17 cellular contexts compared by ENCODE assay signal in genomic region chr20:64115171-64115911, GRCh38. TPM values are rescaled to one million over a fixed set of nuclear protein-coding genes. Genes with fewer than 3 reads are reported as not detected.
A peak's percentile ranks its signal among the peaks of the same experiment; 100 is the strongest.
DNase-seq lines count a peak whose midpoint lies in the region; ATAC-seq and TF ChIP-seq lines count a peak whose summit lies in the region.
"Had no signal": no experiment of that assay in that cellular context is flagged by ENCODE, and none has a peak within 500 bp of the region (broad histone marks: within the 10 kb centered on the region; RNA-seq: fewer than 3 reads in every experiment).

No MANE protein-coding gene starts in this region.

- WGBS in right lobe of liver (ENCODE audit: insufficient coverage, low coverage, low lambda C conversion rate, missing lambda C conversion rate), result 65% methylated on average over 9 of the region's 14 CpGs

- H3K4me1 ChIP-seq in right atrium auricular region, result peaks cover 0 to 4% of the 10 kb centered on the region in 2 donors
- peaks cover 0 to 4% (median 0%) of the 10 kb centered on the region in 4 donors for H3K4me1 ChIP-seq in Peyer's patch
- no peaks in the 10 kb centered on the region for H3K4me1 ChIP-seq in right lobe of liver

- H3K4me3 ChIP-seq in right atrium auricular region, result no peak overlapping the region
- no peak overlapping the region for H3K4me3 ChIP-seq in Peyer's patch
- no peak overlapping the region for H3K4me3 ChIP-seq in right lobe of liver

- H3K36me3 ChIP-seq in right atrium auricular region (no peaks in the 10 kb centered on the region), Peyer's patch (no peaks in the 10 kb centered on the region), right lobe of liver (no peaks in the 10 kb centered on the region)
- H3K36me3 ChIP-seq: brain microvascular endothelial cell had no signal

- no peaks in the 10 kb centered on the region for H3K27me3 ChIP-seq in right atrium auricular region
- H3K27me3 ChIP-seq in Peyer's patch, result no peaks in the 10 kb centered on the region
- no peaks in the 10 kb centered on the region for H3K27me3 ChIP-seq in right lobe of liver
- H3K27me3 ChIP-seq: brain microvascular endothelial cell had no signal

- TF ChIP-seq CTCF in right atrium auricular region (IDR thresholded peaks at IDR 0.05), result no peak
- no peak for TF ChIP-seq CTCF in Peyer's patch (IDR thresholded peaks at IDR 0.05)
- no peak for TF ChIP-seq CTCF in right lobe of liver (IDR thresholded peaks at IDR 0.05)

- TF ChIP-seq POLR2A in Peyer's patch (IDR thresholded peaks at IDR 0.05), result no peak
- TF ChIP-seq POLR2A in right lobe of liver (IDR thresholded peaks at IDR 0.05), result no peak

- intact Hi-C loops in left cardiac atrium (cut with DNase I), result no loop called here
- intact Hi-C loops in right lobe of liver (cut with DNase I), result no loop called here

- no peak overlapping the region for H3K27ac ChIP-seq in right atrium auricular region
- no peak overlapping the region for H3K27ac ChIP-seq in Peyer's patch
- no peak overlapping the region for H3K27ac ChIP-seq in right lobe of liver
- H3K27ac ChIP-seq: brain microvascular endothelial cell, KMS-11 had no signal

- H3K9me3 ChIP-seq in right atrium auricular region (no peaks in the 10 kb centered on the region), Peyer's patch (no peaks in the 10 kb centered on the region), right lobe of liver (no peaks in the 10 kb centered on the region)

- DNase-seq in right atrium auricular region (ENCODE audit: low spot score) (peak; percentile 44), left cardiac atrium (no peak), Peyer's patch (peak; percentile 14 to 41 (median 28)), right lobe of liver (peak in 2 of 3 donors; percentile 24 to 35)
- no peak for DNase-seq in stimulated activated CD4-positive, alpha-beta T cell treated with anti-CD3 and anti-CD28 coated beads, Interleukin-4, amount 100 ng/mL, for 24 hours
- no peak for DNase-seq in stimulated activated CD4-positive, alpha-beta T cell treated with anti-CD3 and anti-CD28 coated beads, Interleukin-15, amount 100 ng/mL, for 24 hours
- DNase-seq: brain microvascular endothelial cell; foreskin melanocyte; immature natural killer cell; NCI-H2171 treated with DMSO at 0.1 percent for 48 hours; OCI-M1; stimulated activated naive CD8-positive, alpha-beta T cell treated with anti-CD3 and anti-CD28 coated beads, Interleukin-15, Interleukin-2, amounts not matched to agents 100 U/mL and 50 U/mL, for 24 hours had no signal

- ATAC-seq in left cardiac atrium (no peak), right lobe of liver (no peak), HG02970 (IDR thresholded peaks at IDR 0.05; ENCODE audit: low FRiP score, unreplicated experiment) (no peak)
- ATAC-seq: stimulated activated naive CD8-positive, alpha-beta T cell treated with anti-CD3 and anti-CD28 coated beads, Interleukin-15, Interleukin-2, amounts not matched to agents 100 U/mL and 50 U/mL, for 24 hours; T-cell had no signal

RNA-seq across cellular contexts. Expression of gene NPBWR2, which starts 8.0 kb away (rescaled TPM):
- not detected for total RNA-seq in right atrium auricular region
- total RNA-seq in left cardiac atrium, result not detected
- total RNA-seq in Peyer's patch, result not detected
- total RNA-seq in right lobe of liver, result not detected
- total RNA-seq: H1, mucosa of gallbladder, T-cell had no signal

RNA-seq across cellular contexts. Expression of gene LKAAEAR1, which starts 31.1 kb away (rescaled TPM):
- total RNA-seq in right atrium auricular region, result not detected
- under 1 TPM in 1 of 2 donors, not detected in 1; 0.41 TPM for total RNA-seq in left cardiac atrium
- total RNA-seq in Peyer's patch, result not detected
- not detected for total RNA-seq in right lobe of liver
- total RNA-seq: mucosa of gallbladder had no signal

RNA-seq across cellular contexts. Expression of gene OPRL1, which starts 35.5 kb away (rescaled TPM):
- total RNA-seq in right atrium auricular region (1 to 10 TPM in 1 of 2 donors, under 1 TPM in 1; 0.75 to 1.4 TPM), left cardiac atrium (under 1 TPM; 0.71 to 0.97 TPM), Peyer's patch (under 1 TPM in 1 of 4 donors, not detected in 3; 0.27 TPM), right lobe of liver (under 1 TPM in 5 of 6 experiments, not detected in 1; 0.13 to 0.32 (median 0.25) TPM)

RNA-seq across cellular contexts. Expression of gene RGS19, which starts 36.0 kb away (rescaled TPM):
- total RNA-seq in right atrium auricular region (10 to 100 TPM in 1 of 2 donors, 1 to 10 TPM in 1; 7.8 to 14.1 TPM), left cardiac atrium (1 to 10 TPM; 9.7 to 10.0 TPM), Peyer's patch (10 to 100 TPM in 1 of 4 donors, 1 to 10 TPM in 3; 3.3 to 39.6 (median 6.8) TPM), right lobe of liver (10 to 100 TPM in 2 of 6 experiments, 1 to 10 TPM in 4; 2.6 to 10.9 (median 5.7) TPM)

RNA-seq across cellular contexts. Expression of gene MYT1, which starts 48.9 kb away (rescaled TPM):
- total RNA-seq in right atrium auricular region (under 1 TPM in 1 of 2 donors, not detected in 1; 0.15 TPM), left cardiac atrium (under 1 TPM; 0.21 to 0.34 TPM), Peyer's patch (under 1 TPM in 2 of 4 donors, not detected in 2; 0.18 to 0.83 TPM), right lobe of liver (under 1 TPM in 2 of 6 experiments, not detected in 4; 0.06 to 0.09 TPM)

Comparison
In these comparisons a context has a peak if more than half of its experiments do, and no peak if none do; other contexts are left out.
1. DNase-seq: peak in right atrium auricular region (single experiment), Peyer's patch (3 of 3) and right lobe of liver (2 of 3); none in left cardiac atrium (single experiment), stimulated activated CD4-positive, alpha-beta T cell treated with anti-CD3 and anti-CD28 coated beads, Interleukin-4, amount 100 ng/mL, for 24 hours (single experiment) and stimulated activated CD4-positive, alpha-beta T cell treated with anti-CD3 and anti-CD28 coated beads, Interleukin-15, amount 100 ng/mL, for 24 hours (single experiment).